Comparison of ENCODE assay signal across 15 cellular contexts in the genomic region with DNA sequence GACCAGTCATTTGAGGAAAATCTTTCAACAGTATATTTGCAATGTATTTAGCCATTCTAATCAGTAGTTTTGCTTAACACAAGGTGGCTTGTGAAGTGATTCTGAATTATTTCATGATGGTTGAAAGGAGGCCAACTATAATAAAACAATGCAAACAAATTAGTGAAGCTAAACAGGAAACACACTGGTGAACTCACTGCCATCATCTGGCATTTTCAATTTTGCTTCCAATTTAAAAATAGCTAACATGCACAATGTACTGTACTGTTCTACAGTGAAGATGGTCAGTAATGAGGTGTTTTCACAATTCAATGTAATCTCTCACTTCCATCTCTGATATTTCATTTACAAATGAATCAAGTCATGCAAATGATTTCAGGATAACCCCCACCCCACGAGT. TPM values are rescaled to one million over a fixed set of nuclear protein-coding genes. Genes with fewer than 3 reads are reported as not detected.
A peak's percentile ranks its signal among the peaks of the same experiment; 100 is the strongest.
DNase-seq lines count a peak whose midpoint lies in the region; ATAC-seq, FAIRE-seq and TF ChIP-seq lines count a peak whose summit lies in the region.
"Had no signal": no experiment of that assay in that cellular context is flagged by ENCODE, and none has a peak within 500 bp of the region (broad histone marks: within the 10 kb centered on the region; RNA-seq: fewer than 3 reads in every experiment).

No MANE protein-coding gene starts in this region.

- no peak overlapping the region for H3K4me3 Mint-ChIP-seq in activated CD8-positive, alpha-beta T cell treated with anti-CD3 and anti-CD28 coated beads for 36 hours
- H3K4me3 Mint-ChIP-seq: H9 had no signal

- TF ChIP-seq CTCF in D721Med (IDR thresholded peaks at IDR 0.05; ENCODE audit: insufficient read depth, missing control alignments) (no peak), LNCaP clone FGC (IDR thresholded peaks at IDR 0.05; ENCODE audit: control insufficient read depth, extremely low read depth, insufficient read depth) (no peak)
- TF ChIP-seq CTCF in activated CD8-positive, alpha-beta T cell treated with anti-CD3 and anti-CD28 coated beads for 36 hours (IDR thresholded peaks at IDR 0.05): no peak

- DNase-seq in D721Med (ENCODE audit: insufficient read length, low spot score) (no peak), LNCaP clone FGC (ENCODE audit: low read depth) (peak; percentile 34), dermis blood vessel endothelial cell (peak; percentile 36), left colon (no peak), midbrain (lab: John Stamatoyannopoulos, UW) (no peak), globus pallidus (ENCODE audit: low spot score) (no peak)
- DNase-seq in activated CD8-positive, alpha-beta T cell treated with anti-CD3 and anti-CD28 coated beads for 36 hours: no peak
- DNase-seq: H9; NCI-H1417 treated with DMSO at 0.1 percent for 48 hours; NCI-H510A treated with DMSO at 0.1 percent for 48 hours; NK-92 treated with Interleukin-12 subunit alpha and Interleukin-12 subunit beta, amount 100 ng/mL, for 24 hours; OCI-M1; SHP77 treated with DMSO at 0.1 percent for 48 hours had no signal

- H3K9me3 Mint-ChIP-seq in activated CD8-positive, alpha-beta T cell treated with anti-CD3 and anti-CD28 coated beads for 36 hours: no peaks in the 10 kb centered on the region

- peak; percentile 58 for FAIRE-seq in D721Med (lab: Jason Lieb, UNC)
- FAIRE-seq: A204.1 had no signal

- no peak overlapping the region for H3K4me3 ChIP-seq in LNCaP clone FGC (ENCODE audit: low read depth, low read length)

- no peak overlapping the region for H3K27ac Mint-ChIP-seq in activated CD8-positive, alpha-beta T cell treated with anti-CD3 and anti-CD28 coated beads for 36 hours
- H3K27ac Mint-ChIP-seq: H9 had no signal

- no peaks in the 10 kb centered on the region for H3K36me3 Mint-ChIP-seq in activated CD8-positive, alpha-beta T cell treated with anti-CD3 and anti-CD28 coated beads for 36 hours (ENCODE audit: low read depth)

- POLR2A ChIA-PET in activated CD8-positive, alpha-beta T cell treated with anti-CD3 and anti-CD28 coated beads for 36 hours (lab: Charles Lee): no interaction called here

- peak; percentile 85 for ATAC-seq in left colon
- no peak for ATAC-seq in activated CD8-positive, alpha-beta T cell treated with anti-CD3 and anti-CD28 coated beads for 36 hours
- ATAC-seq: SK-N-SH treated with all-trans-retinoic acid at 6 μM for 48 hours had no signal

- CTCF ChIA-PET in activated CD8-positive, alpha-beta T cell treated with anti-CD3 and anti-CD28 coated beads for 36 hours (lab: Charles Lee): no interaction called here

- intact Hi-C loops in left colon (cut with DNase I, micrococcal nuclease): no loop called here
- intact Hi-C loops in activated CD8-positive, alpha-beta T cell treated with anti-CD3 and anti-CD28 coated beads for 36 hours (cut with micrococcal nuclease): no loop called here

- no peaks in the 10 kb centered on the region for H3K4me1 Mint-ChIP-seq in activated CD8-positive, alpha-beta T cell treated with anti-CD3 and anti-CD28 coated beads for 36 hours (ENCODE audit: low read depth)

- H3K27me3 Mint-ChIP-seq in activated CD8-positive, alpha-beta T cell treated with anti-CD3 and anti-CD28 coated beads for 36 hours: peaks cover 6% of the 10 kb centered on the region

RNA-seq across cellular contexts. Expression of a gene that starts 31.1 kb away (rescaled TPM):
- total RNA-seq in dermis blood vessel endothelial cell (18.0 and 47.2 TPM in 2 replicates), left colon (10 to 100 TPM; 79.8 to 90.1 TPM)
- 10 to 100 TPM; 51.2 to 53.5 TPM for total RNA-seq in activated CD8-positive, alpha-beta T cell treated with anti-CD3 and anti-CD28 coated beads for 36 hours

Comparison
In these comparisons a context has a peak if more than half of its experiments do, and no peak if none do; other contexts are left out.
1. DNase-seq: peak in LNCaP clone FGC (single experiment) and dermis blood vessel endothelial cell (single experiment); none in D721Med (single experiment), left colon (0 of 2), midbrain (single experiment), activated CD8-positive, alpha-beta T cell treated with anti-CD3 and anti-CD28 coated beads for 36 hours (single experiment) and globus pallidus (single experiment).